15 cellular contexts compared by ENCODE assay signal in genomic region chr18:55287146-55287806, GRCh38.
DNase-seq lines count a peak whose midpoint lies in the region; ATAC-seq, FAIRE-seq and TF ChIP-seq lines count a peak whose summit lies in the region.
"Had no signal": no experiment of that assay in that cellular context is flagged by ENCODE, and none has a peak within 500 bp of the region (broad histone marks: within the 10 kb centered on the region; RNA-seq: fewer than 3 reads in every experiment).

No MANE protein-coding gene starts in this region.

- H3K36me3 ChIP-seq in endothelial cell of umbilical vein (ENCODE audit: control insufficient read depth in 2 of 2, extremely low read depth in 1 of 2, insufficient read depth in 2 of 2, low read length in 2 of 2), result no peaks in the 10 kb centered on the region
- no peaks in the 10 kb centered on the region for H3K36me3 ChIP-seq in gastrocnemius medialis
- H3K36me3 ChIP-seq in transverse colon, result no peaks in the 10 kb centered on the region
- H3K36me3 ChIP-seq: gastroesophageal sphincter, pancreas had no signal

- WGBS in transverse colon (ENCODE audit: low coverage in 1 of 2), 2 donors, result 66 to 74% methylated on average over 10 to 11 of the region's 11 CpGs

- ATAC-seq in gastrocnemius medialis (peak in 1 of 2 donors; percentile 51), GM18873 (IDR thresholded peaks at IDR 0.05; ENCODE audit: low FRiP score, unreplicated experiment) (no peak)
- ATAC-seq: gastroesophageal sphincter, mucosa of descending colon, pancreas, PC-3 had no signal

- no peak overlapping the region for H3K27ac ChIP-seq in endothelial cell of umbilical vein (ENCODE audit: insufficient read depth, low read depth, low read length)
- H3K27ac ChIP-seq in gastrocnemius medialis, result peak overlapping the region; percentile 64 to 78 (median 73)
- H3K27ac ChIP-seq in transverse colon, result no peak overlapping the region
- H3K27ac ChIP-seq: BLaER1, gastroesophageal sphincter, pancreas had no signal

- POLR2A ChIA-PET in endothelial cell of umbilical vein (lab: Charles Lee), result no interaction called here

- no TSS peak for BruUV-seq in endothelial cell of umbilical vein (replicated peaks; lab: Mats Ljungman, UMichigan)

- no peak for TF ChIP-seq EP300 in transverse colon (IDR thresholded peaks at IDR 0.05; ENCODE audit: low read depth)

- peaks cover 38% of the 10 kb centered on the region for H4K20me1 ChIP-seq in endothelial cell of umbilical vein (replicated peaks; ENCODE audit: control insufficient read depth, extremely low read depth, insufficient read depth, low read length)

- CTCF ChIA-PET in endothelial cell of umbilical vein (lab: Charles Lee), result interaction anchor here (0.6 to 3.8 kb wide), 5 partner anchors 8 to 495 kb away, joined by 3 to 15 read pairs (median 3); no protein-coding TSS in a partner anchor

- TF ChIP-seq POLR2A in GM12891 (IDR thresholded peaks at IDR 0.05; ENCODE audit: low read depth, low read length) (no peak), endothelial cell of umbilical vein (IDR thresholded peaks at IDR 0.05; ENCODE audit: low read depth, low read length) (no peak), gastrocnemius medialis (IDR thresholded peaks at IDR 0.05) (no peak), transverse colon (IDR thresholded peaks at IDR 0.05) (no peak)

- no peak overlapping the region for H3K4me2 ChIP-seq in endothelial cell of umbilical vein (ENCODE audit: insufficient read depth, low read length)
- H3K4me2 ChIP-seq: BLaER1 had no signal

- in situ Hi-C loops in gastrocnemius medialis (cut with MboI; ENCODE audit: low sequenced_read_pairs in 4 of 4) (no loop called here), transverse colon (cut with MboI; ENCODE audit: low pct_ligation_motif_present in 1 of 4, low pct_unique_long_range_greater_than_20kb in 1 of 4, low sequenced_read_pairs in 3 of 4) (no loop called here)

- dilution Hi-C loops in endothelial cell of umbilical vein (cut with MboI; ENCODE audit: extremely low pct_ligation_motif_present, low sequenced_read_pairs), result no loop called here

- H3K27me3 ChIP-seq in endothelial cell of umbilical vein (ENCODE audit: control insufficient read depth in 2 of 2, insufficient read depth in 2 of 2, low read length in 2 of 2) (no peaks in the 10 kb centered on the region), gastrocnemius medialis (no peaks in the 10 kb centered on the region), transverse colon (no peaks in the 10 kb centered on the region)
- H3K27me3 ChIP-seq: BLaER1, gastroesophageal sphincter, pancreas had no signal

- FAIRE-seq in GM12891 (lab: Jason Lieb, UNC) (peak; percentile 9), endothelial cell of umbilical vein (lab: Jason Lieb, UNC) (no peak)
- FAIRE-seq: pancreas had no signal

- no peak for TF ChIP-seq CTCF in endothelial cell of umbilical vein (IDR thresholded peaks at IDR 0.05; ENCODE audit: extremely low read depth in 1 of 2, insufficient read depth in 1 of 2, low read depth in 1 of 2, low read length in 2 of 2)
- no peak for TF ChIP-seq CTCF in gastrocnemius medialis (IDR thresholded peaks at IDR 0.05 in 4 of 5, conservative IDR thresholded peaks at IDR 0.05 in 1 of 5)
- TF ChIP-seq CTCF in transverse colon (IDR thresholded peaks at IDR 0.05), result no peak

- intact Hi-C loops in endothelial cell of umbilical vein (cut with micrococcal nuclease), result no loop called here
- intact Hi-C loops in gastrocnemius medialis (cut with DNase I; ENCODE audit: low total_unique reads), result no loop called here
- intact Hi-C loops in transverse colon (cut with DNase I; ENCODE audit: low total_unique reads), result loop anchor here (5.0 kb wide), 1 partner anchor 485 kb away; no protein-coding TSS in a partner anchor

- H3K4me1 ChIP-seq in endothelial cell of umbilical vein (ENCODE audit: control insufficient read depth, extremely low read depth, insufficient read depth, low read length) (peaks cover 13% of the 10 kb centered on the region), gastrocnemius medialis (peaks cover 64 to 86% of the 10 kb centered on the region in 2 donors), transverse colon (peaks cover 0 to 11% (median 1%) of the 10 kb centered on the region in 4 donors)
- H3K4me1 ChIP-seq: BLaER1, pancreas had no signal

- H3K9me3 ChIP-seq in endothelial cell of umbilical vein (replicated peaks; ENCODE audit: control insufficient read depth, insufficient read depth, low read length) (no peaks in the 10 kb centered on the region), gastrocnemius medialis (no peaks in the 10 kb centered on the region), transverse colon (no peaks in the 10 kb centered on the region)
- H3K9me3 ChIP-seq: BLaER1, gastroesophageal sphincter, mucosa of descending colon, pancreas had no signal

- no peaks in the 10 kb centered on the region for H3K9me1 ChIP-seq in endothelial cell of umbilical vein (replicated peaks; ENCODE audit: control insufficient read depth, extremely low read depth, insufficient read depth, low read length)

- no peak overlapping the region for H3K9ac ChIP-seq in endothelial cell of umbilical vein (replicated peaks; ENCODE audit: extremely low read depth, insufficient read depth, low read length)
- H3K9ac ChIP-seq: BLaER1 had no signal

- H3K4me3 ChIP-seq in endothelial cell of umbilical vein (replicated peaks in 1 of 3; ENCODE audit: insufficient read depth in 1 of 3, low read depth in 1 of 3, low read length in 3 of 3) (no peak overlapping the region), gastrocnemius medialis (peak overlapping the region in 3 of 4 donors; percentile 6 to 36 (median 10)), transverse colon (no peak overlapping the region)
- H3K4me3 ChIP-seq: BLaER1, gastroesophageal sphincter, mucosa of descending colon, pancreas had no signal

- H2AFZ ChIP-seq in endothelial cell of umbilical vein (ENCODE audit: low read depth, low read length), result no peak overlapping the region

- DNase-seq in GM12891 (ENCODE audit: insufficient read length, low spot score), result no peak
- peak; percentile 64 for DNase-seq in NCI-H2227 treated with DMSO at 0.1 percent for 48 hours (lab: John Stamatoyannopoulos, UW)
- peak; percentile 21 for DNase-seq in endothelial cell of umbilical vein (ENCODE audit: low read depth, low spot score)
- DNase-seq in gastrocnemius medialis, result peak in 1 of 2 donors; percentile 40
- DNase-seq in transverse colon, result no peak
- DNase-seq in activated CD8-positive, alpha-beta memory T cell treated with anti-CD3 and anti-CD28 coated beads, Interleukin-2, amount 50 U/mL, for 48 hours, result no peak
- DNase-seq: activated CD4-positive, CD25-positive, alpha-beta regulatory T cell treated with anti-CD3 and anti-CD28 coated beads, Interleukin-2, amount 50 U/mL, for 72 hours; activated naive CD4-positive, alpha-beta T cell treated with anti-CD3 and anti-CD28 coated beads, Interleukin-2, amount 10 ng/mL, durations not matched to agents 7 days and 5 days; DMS 273 treated with DMSO at 0.1 percent for 48 hours; mucosa of descending colon; pancreas; PC-3 had no signal

- peaks cover 69% of the 10 kb centered on the region for H3K79me2 ChIP-seq in endothelial cell of umbilical vein (ENCODE audit: control insufficient read depth, insufficient read depth, low read length)

TF ChIP-seq in GM12891, 5 proteins besides CTCF, POLR2A, EP300 and RAD21:
- TF ChIP-seq PAX5 (IDR thresholded peaks at IDR 0.05; ENCODE audit: insufficient read depth, low read length, severe bottlenecking) (no peak), POU2F2 (IDR thresholded peaks at IDR 0.05; ENCODE audit: low read depth, low read length) (no peak), SPI1 (IDR thresholded peaks at IDR 0.05; ENCODE audit: low read depth, low read length) (no peak), TAF1 (IDR thresholded peaks at IDR 0.05; ENCODE audit: low read depth, low read length) (no peak), POLR2AphosphoS5 (IDR thresholded peaks at IDR 0.05; ENCODE audit: low read depth, low read length) (no peak)

TF ChIP-seq in endothelial cell of umbilical vein, 7 proteins besides CTCF, POLR2A, EP300 and RAD21:
- TF ChIP-seq EZH2 (IDR thresholded peaks at IDR 0.05; ENCODE audit: borderline replicate concordance, low read depth, low read length, severe bottlenecking), result no peak
- TF ChIP-seq, protein P1, sequence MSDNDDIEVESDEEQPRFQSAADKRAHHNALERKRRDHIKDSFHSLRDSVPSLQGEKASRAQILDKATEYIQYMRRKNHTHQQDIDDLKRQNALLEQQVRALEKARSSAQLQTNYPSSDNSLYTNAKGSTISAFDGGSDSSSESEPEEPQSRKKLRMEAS (IDR thresholded peaks at IDR 0.05; ENCODE audit: insufficient read depth, insufficient read length), result no peak
- TF ChIP-seq JUN (IDR thresholded peaks at IDR 0.05; ENCODE audit: borderline replicate concordance, insufficient read depth, insufficient read length, low read depth), result no peak
- no peak for TF ChIP-seq FOS (IDR thresholded peaks at IDR 0.05; ENCODE audit: borderline replicate concordance, insufficient read depth, low read length)

Comparison
In these comparisons a context has a peak if more than half of its experiments do, and no peak if none do; other contexts are left out.
1. DNase-seq: peak in NCI-H2227 treated with DMSO at 0.1 percent for 48 hours (single experiment) and endothelial cell of umbilical vein (single experiment); none in GM12891 (single experiment), transverse colon (single experiment) and activated CD8-positive, alpha-beta memory T cell treated with anti-CD3 and anti-CD28 coated beads, Interleukin-2, amount 50 U/mL, for 48 hours (single experiment).
2. H3K27ac ChIP-seq: peak in gastrocnemius medialis (4 of 4); none in endothelial cell of umbilical vein (single experiment) and transverse colon (0 of 4).
3. H3K4me3 ChIP-seq: peak in gastrocnemius medialis (3 of 4); none in endothelial cell of umbilical vein (0 of 3) and transverse colon (0 of 4).